ENCODE assay signal across 1 cellular context in genomic region chr6:131825946-131826345, GRCh38.
A peak's percentile ranks its signal among the peaks of the same experiment; 100 is the strongest.
TF ChIP-seq lines count a peak whose summit lies in the region.

No MANE protein-coding gene starts in this region.

TF ChIP-seq in HepG2, 621 proteins besides CTCF, POLR2A, EP300 and RAD21 (continued from another document and continues in another):
- TF ChIP-seq HOMEZ (CRISPR knock-in tag; IDR thresholded peaks at IDR 0.05; ENCODE audit: low read depth) (peak; percentile 93), RERE (CRISPR knock-in tag; IDR thresholded peaks at IDR 0.05; ENCODE audit: low read depth) (0 out of 2 replicates have a peak, but pooled peaks have one; percentile 35), ZNF256 (CRISPR knock-in tag; conservative IDR thresholded peaks at IDR 0.05) (no peak), AHDC1 (CRISPR knock-in tag; IDR thresholded peaks at IDR 0.05; ENCODE audit: borderline replicate concordance) (peak; percentile 97; the same call in 1 of the 2 replicates), FOXK1 (CRISPR knock-in tag; IDR thresholded peaks at IDR 0.05; ENCODE audit: borderline replicate concordance, low read depth) (peak; percentile 73), SIN3B (IDR thresholded peaks at IDR 0.05; ENCODE audit: low read length) (no peak), FOXP1 (IDR thresholded peaks at IDR 0.05) (no peak), FOXP1 (CRISPR knock-in tag; IDR thresholded peaks at IDR 0.05) (peak; percentile 56), ZNF24 (IDR thresholded peaks at IDR 0.05) (no peak), GABPB1 (CRISPR knock-in tag; IDR thresholded peaks at IDR 0.05) (peak; percentile 67; the same call in 1 of the 2 replicates), SNAPC2 (CRISPR knock-in tag; IDR thresholded peaks at IDR 0.05) (no peak), ISX (CRISPR knock-in tag; conservative IDR thresholded peaks at IDR 0.05) (no peak), ZSCAN21 (CRISPR knock-in tag; IDR thresholded peaks at IDR 0.05; ENCODE audit: borderline replicate concordance) (no peak), ZGPAT (CRISPR knock-in tag; IDR thresholded peaks at IDR 0.05) (peak; percentile 94), THAP8 (CRISPR knock-in tag; IDR thresholded peaks at IDR 0.05; ENCODE audit: borderline replicate concordance) (no peak), NKX3-1 (CRISPR knock-in tag; IDR thresholded peaks at IDR 0.05) (peak; percentile 75), SKI (IDR thresholded peaks at IDR 0.05; ENCODE audit: partially characterized antibody) (peak; percentile 32), RNF2 (conservative IDR thresholded peaks at IDR 0.05; ENCODE audit: low read depth) (no peak), IRF2 (CRISPR knock-in tag; IDR thresholded peaks at IDR 0.05) (peak; percentile 42), ZNF704 (CRISPR knock-in tag; IDR thresholded peaks at IDR 0.05; ENCODE audit: borderline replicate concordance) (no peak), ZNF792 (CRISPR knock-in tag; IDR thresholded peaks at IDR 0.05) (peak; percentile 42; the same call in 1 of the 2 replicates), HMGXB4 (CRISPR knock-in tag; IDR thresholded peaks at IDR 0.05; ENCODE audit: borderline replicate concordance in 1 of 2, low read depth in 1 of 2) (no peak), GMEB2 (CRISPR knock-in tag; IDR thresholded peaks at IDR 0.05; ENCODE audit: low read depth) (peak; percentile 21; the same call in 1 of the 2 replicates), UBTF (CRISPR knock-in tag; IDR thresholded peaks at IDR 0.05) (no peak), PRDM4 (CRISPR knock-in tag; IDR thresholded peaks at IDR 0.05; ENCODE audit: borderline replicate concordance) (no peak), THAP11 (CRISPR knock-in tag; IDR thresholded peaks at IDR 0.05) (peak; percentile 79)
